In genomic region chr4:443520-444038, GRCh38 we compare ENCODE assay signal across 7 cellular contexts. TPM values are rescaled to one million over a fixed set of nuclear protein-coding genes. Genes with fewer than 3 reads are reported as not detected.
A peak's percentile ranks its signal among the peaks of the same experiment; 100 is the strongest.
DNase-seq lines count a peak whose midpoint lies in the region; ATAC-seq, FAIRE-seq and TF ChIP-seq lines count a peak whose summit lies in the region.
"Not testable (repeated sequence)": the region's sequence is repeated elsewhere in the genome, so short reads cannot be mapped to it uniquely, and the experiment has no call there.

No MANE protein-coding gene starts in this region.

- RAD21 ChIA-PET in GM12878 (lab: Charles Lee; ENCODE audit: unreplicated experiment), result not testable (repeated sequence)

- TF ChIP-seq POLR2A in GM12878 (IDR thresholded peaks at IDR 0.05; ENCODE audit: low read depth, low read length), result not testable (repeated sequence)

- not testable (repeated sequence) for H3K4me2 ChIP-seq in PC-9; GM12878 (ENCODE audit: control insufficient read depth, insufficient read depth); fibroblast of lung (ENCODE audit: extremely low read depth, insufficient read depth, low read length)

- FAIRE-seq in GM12878 (lab: Jason Lieb, UNC), result not testable (repeated sequence)

- not testable (repeated sequence) for TF ChIP-seq RAD21 in GM12878 (IDR thresholded peaks at IDR 0.05; ENCODE audit: insufficient read depth, low read depth, low read length)

- in situ Hi-C loops in GM12878 (cut with MboI), result not testable (repeated sequence)

- POLR2A ChIA-PET in Caco-2 (lab: Charles Lee); PC-9 (lab: Charles Lee; ENCODE audit: unreplicated experiment); GM12878 (lab: Charles Lee): not testable (repeated sequence)
- POLR2A ChIA-PET in HEK293 (lab: Yijun Ruan, JAX), result interaction anchor here (1.1 kb wide), 1 partner anchor 30 kb away, joined by 3 read pairs; no protein-coding TSS in a partner anchor

- H3K27ac Mint-ChIP-seq in Caco-2 (ENCODE audit: unreplicated experiment), result not testable (repeated sequence)
- H3K27ac Mint-ChIP-seq in memory B cell, result peak overlapping the region; percentile 33
- H3K27ac Mint-ChIP-seq in progenitor cell of endocrine pancreas, result peak overlapping the region; percentile 92

- not testable (repeated sequence) for H3K27me3 ChIP-seq in Caco-2 (replicated peaks; ENCODE audit: control insufficient read depth, insufficient read depth, low read length); PC-9 (ENCODE audit: insufficient read depth, low read depth); GM12878 (replicated peaks in 1 of 2; ENCODE audit: control insufficient read depth in 2 of 2, insufficient read depth in 2 of 2, low read length in 1 of 2); fibroblast of lung (ENCODE audit: control insufficient read depth, insufficient read depth, low read length)

- not testable (repeated sequence) for H3K36me3 ChIP-seq in Caco-2 (ENCODE audit: control insufficient read depth, insufficient read depth, low read length); GM12878 (ENCODE audit: control insufficient read depth in 2 of 2, insufficient read depth in 2 of 2, low read length in 1 of 2); fibroblast of lung (ENCODE audit: control insufficient read depth, insufficient read depth, low read length)
- H3K36me3 ChIP-seq in HEK293 (ENCODE audit: control insufficient read depth in 2 of 2, insufficient read depth in 1 of 2, low read length in 2 of 2) (peaks cover 0 to 15% of the 10 kb centered on the region in 2 experiments; a peak in 1 of 3 replicates), PC-9 (ENCODE audit: low read depth) (peaks cover 80% of the 10 kb centered on the region)

- intact Hi-C loops in Caco-2 (cut with micrococcal nuclease; ENCODE audit: unreplicated experiment); PC-9 (cut with micrococcal nuclease; ENCODE audit: unreplicated experiment); GM12878 (cut with micrococcal nuclease; ENCODE audit: unreplicated experiment): not testable (repeated sequence)

- not testable (repeated sequence) for H3K9ac ChIP-seq in GM12878 (ENCODE audit: control insufficient read depth, insufficient read depth, low read length); fibroblast of lung (ENCODE audit: insufficient read depth, low read length)

- not testable (repeated sequence) for H3K4me3 ChIP-seq in Caco-2 (ENCODE audit: low read depth, low read length); HEK293 (ENCODE audit: low read depth, low read length); GM12878; fibroblast of lung (replicated peaks in 1 of 4; ENCODE audit: control extremely low read depth in 1 of 4, insufficient read depth in 1 of 4, low read depth in 3 of 4, low read length in 4 of 4)
- H3K4me3 ChIP-seq in PC-9, result peak overlapping the region; percentile 8; the same call in 1 of the 2 replicates

- H3K4me1 Mint-ChIP-seq in Caco-2 (ENCODE audit: low read depth, unreplicated experiment); memory B cell; progenitor cell of endocrine pancreas (ENCODE audit: low read depth): not testable (repeated sequence)

- peaks cover 94% of the 10 kb centered on the region for H3F3A ChIP-seq in PC-9 (ENCODE audit: insufficient read depth, low read depth)

- not testable (repeated sequence) for ATAC-seq in GM12878; memory B cell (ENCODE audit: low read depth)

- 100% methylated on average over 2 of the region's 2 CpGs for WGBS in GM12878 (ENCODE audit: insufficient coverage, insufficient replicate concordance, low lambda C conversion rate, missing lambda C conversion rate)

- peak overlapping the region; percentile 27 for H3K4me3 Mint-ChIP-seq in Caco-2 (ENCODE audit: unreplicated experiment)
- not testable (repeated sequence) for H3K4me3 Mint-ChIP-seq in memory B cell; progenitor cell of endocrine pancreas (ENCODE audit: low read depth)

- H3K27me3 Mint-ChIP-seq in Caco-2 (ENCODE audit: insufficient read depth, unreplicated experiment); memory B cell; progenitor cell of endocrine pancreas: not testable (repeated sequence)

- H3K9me3 ChIP-seq in Caco-2 (peaks cover 74% of the 10 kb centered on the region), PC-9 (ENCODE audit: insufficient read depth, low read depth) (peaks cover 96% of the 10 kb centered on the region), GM12878 (replicated peaks; ENCODE audit: control insufficient read depth, insufficient read depth, low read length) (peaks cover 54% of the 10 kb centered on the region)
- not testable (repeated sequence) for H3K9me3 ChIP-seq in HEK293 (ENCODE audit: control insufficient read depth, insufficient read depth, low read depth, low read length); fibroblast of lung (ENCODE audit: control insufficient read depth, insufficient read depth, low read depth, low read length)

- H3K9me3 Mint-ChIP-seq in Caco-2 (ENCODE audit: unreplicated experiment), result peaks cover 32% of the 10 kb centered on the region
- H3K9me3 Mint-ChIP-seq in memory B cell, result peaks cover 22% of the 10 kb centered on the region
- peaks cover 46% of the 10 kb centered on the region for H3K9me3 Mint-ChIP-seq in progenitor cell of endocrine pancreas (ENCODE audit: low read depth)

- not testable (repeated sequence) for DNase-seq in Caco-2; PC-9; GM12878 (ENCODE audit: low read depth, low spot score); memory B cell (ENCODE audit: low spot score in 2 of 2); progenitor cell of endocrine pancreas (ENCODE audit: low spot score, unreplicated experiment)
- peak; percentile 5 to 6 for DNase-seq in fibroblast of lung (ENCODE audit: low read depth in 2 of 2)

- H3K9me2 ChIP-seq in PC-9 (ENCODE audit: insufficient read depth), result not testable (repeated sequence)

- TF ChIP-seq CTCF in Caco-2 (IDR thresholded peaks at IDR 0.05; ENCODE audit: insufficient read depth in 1 of 2, low read depth in 1 of 2, low read length in 1 of 2, severe bottlenecking in 1 of 2, unreplicated experiment in 1 of 2); HEK293 (tag by site-specific recombination; IDR thresholded peaks at IDR 0.05); PC-9 (conservative IDR thresholded peaks at IDR 0.05); GM12878 (IDR thresholded peaks at IDR 0.05 in 2 of 3, conservative IDR thresholded peaks at IDR 0.05 in 1 of 3; ENCODE audit: control insufficient read depth in 2 of 3, extremely low read depth in 1 of 3, insufficient read depth in 1 of 3, low read depth in 3 of 3, low read length in 3 of 3); fibroblast of lung (conservative IDR thresholded peaks at IDR 0.05 in 1 of 2, IDR thresholded peaks at IDR 0.05 in 1 of 2; ENCODE audit: low read depth in 1 of 2, low read length in 2 of 2); progenitor cell of endocrine pancreas (IDR thresholded peaks at IDR 0.05; ENCODE audit: unreplicated experiment): not testable (repeated sequence)

- SMC1A ChIA-PET in GM12878 (lab: Charles Lee; ENCODE audit: uncharacterized antibody, unreplicated experiment), result not testable (repeated sequence)

- H3K79me2 ChIP-seq in PC-9 (ENCODE audit: low read depth); GM12878 (ENCODE audit: control insufficient read depth, insufficient read depth, low read length); fibroblast of lung (ENCODE audit: control insufficient read depth, insufficient read depth, low read length): not testable (repeated sequence)

- not testable (repeated sequence) for BruUV-seq in Caco-2 (replicated peaks; lab: Mats Ljungman, UMichigan); PC-9 (replicated peaks; lab: Mats Ljungman, UMichigan); GM12878 (replicated peaks; lab: Mats Ljungman, UMichigan)

- not testable (repeated sequence) for TF ChIP-seq EP300 in GM12878 (IDR thresholded peaks at IDR 0.05; ENCODE audit: borderline replicate concordance in 1 of 2, control insufficient read depth in 1 of 2, low read depth in 2 of 2, low read length in 2 of 2)

- CTCF ChIA-PET in Caco-2 (lab: Charles Lee); HEK293 (lab: Yijun Ruan, JAX); PC-9 (lab: Charles Lee); GM12878 (lab: Yijun Ruan, JAX): not testable (repeated sequence)

- H3K4me1 ChIP-seq in Caco-2; HEK293 (ENCODE audit: control insufficient read depth, insufficient read depth, low read length); PC-9 (replicated peaks; ENCODE audit: insufficient read depth); GM12878 (ENCODE audit: control insufficient read depth, insufficient read depth, low read length); fibroblast of lung (ENCODE audit: control insufficient read depth, extremely low read depth, insufficient read depth, low read length): not testable (repeated sequence)

- H3K36me3 Mint-ChIP-seq in Caco-2 (ENCODE audit: insufficient read depth, unreplicated experiment) (peaks cover 66% of the 10 kb centered on the region), memory B cell (peaks cover 36% of the 10 kb centered on the region), progenitor cell of endocrine pancreas (ENCODE audit: insufficient read depth) (peaks cover 80% of the 10 kb centered on the region)

- not testable (repeated sequence) for H3K27ac ChIP-seq in HEK293 (ENCODE audit: extremely low read depth, low read depth, low read length); PC-9; GM12878 (ENCODE audit: control insufficient read depth, insufficient read depth); fibroblast of lung (ENCODE audit: insufficient read depth, low read length)

- not testable (repeated sequence) for H4K20me1 ChIP-seq in PC-9 (ENCODE audit: insufficient read depth); GM12878 (ENCODE audit: control insufficient read depth, insufficient read depth); fibroblast of lung (ENCODE audit: control insufficient read depth, extremely low read depth, insufficient read depth, low read length)

- not testable (repeated sequence) for H2AFZ ChIP-seq in PC-9; GM12878 (ENCODE audit: control insufficient read depth, low read depth, low read length); fibroblast of lung (ENCODE audit: low read length)

RNA-seq across cellular contexts. Expression of gene ZNF721, which starts 55.4 kb away (rescaled TPM):
- total RNA-seq in Caco-2 (2022) (29.9 and 30.3 TPM in 2 replicates), PC-9 (2021) (18.2 and 25.9 TPM in 2 replicates), GM12878 (2014; rRNA removed) (21.1 and 31.4 TPM in 2 replicates), GM12878 (2014; rRNA removed; fragmentation: Illumina TruSeq; extraction: Trizol) (31.5 and 32.4 TPM in 2 replicates), GM12878 (2021) (19.0 and 21.6 TPM in 2 replicates), fibroblast of lung (20.3 and 22.1 TPM in 2 replicates), progenitor cell of endocrine pancreas (48.6 and 48.7 TPM in 2 replicates)
- 122 and 131 TPM in 2 replicates for total RNA-seq in GM12878 (2013; cell fraction: nucleolus; rRNA removed)
- 25.5 TPM for polyA plus RNA-seq in GM12878 (2011; ENCODE audit: low read depth)
- polyA plus RNA-seq in GM12878 (2011; rRNA removed) (23.0 and 34.1 TPM in 2 replicates), GM12878 (2014; fragmentation: Illumina TruSeq; extraction: Trizol) (27.8 and 38.2 TPM in 2 replicates), GM12878 (2014; fragmentation: Nextera tagmentation; extraction: Ambion mirVana) (10 to 100 TPM; 23.0 to 29.5 TPM), GM12878 (2014; rRNA removed) (20.2 and 22.4 TPM in 2 replicates), GM12878 (2016; fragmentation: Nextera tagmentation; extraction: Ambion mirVana) (10 to 100 TPM; 24.8 to 27.2 TPM), fibroblast of lung (9.7 and 10.2 TPM in 2 replicates)
- polyA plus RNA-seq in GM12878 (2011; cell fraction: cytosol; rRNA removed), result 12.1 and 15.3 TPM in 2 replicates
- polyA plus RNA-seq in GM12878 (2011; cell fraction: nucleus; rRNA removed), result 18.8 and 24.2 TPM in 2 replicates
- polyA plus RNA-seq in GM12878 (2012), result 22.2 and 22.8 TPM in 2 replicates
- polyA minus RNA-seq in GM12878 (2011; rRNA and poly(A)+ RNA removed), result 21.3 and 21.6 TPM in 2 replicates
- polyA minus RNA-seq in GM12878 (2011; cell fraction: cytosol; rRNA and poly(A)+ RNA removed), result 8.2 and 15.0 TPM in 2 replicates
- 21.6 and 28.1 TPM in 2 replicates for polyA minus RNA-seq in GM12878 (2011; cell fraction: nucleus; rRNA and poly(A)+ RNA removed)
- polyA plus RNA-seq in fibroblast of lung (2012), result 13.5 and 15.4 TPM in 2 replicates
- 2.6 and 3.1 TPM in 2 replicates for polyA minus RNA-seq in fibroblast of lung (ENCODE audit: low replicate concordance)

RNA-seq across cellular contexts. Expression of gene PIGG, which starts 55.4 kb away (rescaled TPM):
- 56.6 and 58.8 TPM in 2 replicates for total RNA-seq in Caco-2 (2022)
- total RNA-seq in PC-9 (2021), result 67.0 and 78.8 TPM in 2 replicates
- total RNA-seq in GM12878 (2013; cell fraction: nucleolus; rRNA removed), result 231 and 241 TPM in 2 replicates
- 33.2 and 34.9 TPM in 2 replicates for total RNA-seq in GM12878 (2014; rRNA removed)
- total RNA-seq in GM12878 (2014; rRNA removed; fragmentation: Illumina TruSeq; extraction: Trizol), result 19.9 and 20.1 TPM in 2 replicates
- 36.1 and 38.4 TPM in 2 replicates for total RNA-seq in GM12878 (2021)
- polyA plus RNA-seq in GM12878 (2011; ENCODE audit: low read depth), result 15.9 TPM
- polyA plus RNA-seq in GM12878 (2011; rRNA removed), result 55.5 and 64.3 TPM in 2 replicates
- polyA plus RNA-seq in GM12878 (2011; cell fraction: cytosol; rRNA removed), result 35.8 and 42.9 TPM in 2 replicates
- polyA plus RNA-seq in GM12878 (2011; cell fraction: nucleus; rRNA removed), result 328 and 344 TPM in 2 replicates
- polyA plus RNA-seq in GM12878 (2012), result 27.4 and 33.3 TPM in 2 replicates
- polyA plus RNA-seq in GM12878 (2014; fragmentation: Illumina TruSeq; extraction: Trizol), result 17.3 and 21.6 TPM in 2 replicates
- 10 to 100 TPM in 1 of 2 experiments, 1 to 10 TPM in 1; 8.0 to 18.0 TPM for polyA plus RNA-seq in GM12878 (2014; fragmentation: Nextera tagmentation; extraction: Ambion mirVana)
- 36.4 and 38.2 TPM in 2 replicates for polyA plus RNA-seq in GM12878 (2014; rRNA removed)
- 10 to 100 TPM; 34.0 to 35.7 TPM for polyA plus RNA-seq in GM12878 (2016; fragmentation: Nextera tagmentation; extraction: Ambion mirVana)
- polyA minus RNA-seq in GM12878 (2011; rRNA and poly(A)+ RNA removed), result 51.7 and 76.2 TPM in 2 replicates
- polyA minus RNA-seq in GM12878 (2011; cell fraction: cytosol; rRNA and poly(A)+ RNA removed), result 15.5 and 17.2 TPM in 2 replicates
- polyA minus RNA-seq in GM12878 (2011; cell fraction: nucleus; rRNA and poly(A)+ RNA removed), result 89.5 and 142 TPM in 2 replicates
- 38.3 and 52.4 TPM in 2 replicates for total RNA-seq in fibroblast of lung
- 33.4 and 40.7 TPM in 2 replicates for polyA plus RNA-seq in fibroblast of lung
- polyA plus RNA-seq in fibroblast of lung (2012), result 28.8 and 29.4 TPM in 2 replicates
- polyA minus RNA-seq in fibroblast of lung (ENCODE audit: low replicate concordance), result 23.6 and 57.1 TPM in 2 replicates
- total RNA-seq in progenitor cell of endocrine pancreas, result 73.5 and 76.6 TPM in 2 replicates
